In genomic region chr19:6807291-6807690, GRCh38 we compare ENCODE assay signal across 26 cellular contexts. TPM values are rescaled to one million over a fixed set of nuclear protein-coding genes. Genes with fewer than 3 reads are reported as not detected.
"Had no signal": no experiment of that assay in that cellular context is flagged by ENCODE, and none has a peak within 500 bp of the region (broad histone marks: within the 10 kb centered on the region; RNA-seq: fewer than 3 reads in every experiment).

No MANE protein-coding gene starts in this region.

- DNase-seq: activated CD4-positive, alpha-beta T cell treated with anti-CD3 and anti-CD28 coated beads, Interleukin-2, amount 50 U/mL, for 48 hours; activated CD8-positive, alpha-beta memory T cell treated with anti-CD3 and anti-CD28 coated beads for 24 hours; activated effector memory CD4-positive, alpha-beta T cell treated with anti-CD3 and anti-CD28 coated beads, Interleukin-2, amount 50 U/mL, for 16 hours; activated naive CD4-positive, alpha-beta T cell treated with anti-CD3 and anti-CD28 coated beads, Interleukin-2, amount 10 ng/mL, durations not matched to agents 7 days and 5 days; cerebellar nuclear complex; colonic mucosa; effector CD8-positive, alpha-beta T cell; esophagus squamous epithelium; foreskin melanocyte; left cardiac atrium; left ventricle myocardium superior; ovary; stimulated activated CD4-positive, alpha-beta T cell treated with anti-CD3 and anti-CD28 coated beads, Interleukin-12 subunit alpha, Interleukin-12 subunit beta, amount 100 ng/mL, for 4 hours; stimulated activated CD4-positive, alpha-beta T cell treated with anti-CD3 and anti-CD28 coated beads, Interleukin-4, amount 100 ng/mL, for 1 hour; stomach; T1000; tibial artery; upper lobe of right lung; WERI-Rb-1 had no signal

- H3K27ac Mint-ChIP-seq: activated naive CD4-positive, alpha-beta T cell treated with anti-CD3 and anti-CD28 coated beads, Interleukin-2, amount 10 ng/mL, durations not matched to agents 7 days and 5 days; progenitor cell of endocrine pancreas had no signal

- H3K36me3 ChIP-seq: colonic mucosa, esophagus squamous epithelium, ovary, stomach, suprapubic skin, tibial artery, upper lobe of right lung, WERI-Rb-1 had no signal

- H3K27me3 ChIP-seq: colonic mucosa, ovary, suprapubic skin, upper lobe of right lung had no signal

- H3K27ac ChIP-seq: colonic mucosa, epithelial cell of prostate, esophagus squamous epithelium, ovary, skin epidermis, stomach, suprapubic skin, tibial artery, upper lobe of right lung, WERI-Rb-1 had no signal

- ATAC-seq: activated CD4-positive, CD25-positive, alpha-beta regulatory T cell treated with anti-CD3 and anti-CD28 coated beads, Interleukin-2, amount 50 U/mL, for 24 hours; left cardiac atrium; left ventricle myocardium superior; sciatic nerve; upper lobe of right lung had no signal

- H3K27me3 Mint-ChIP-seq: activated naive CD4-positive, alpha-beta T cell treated with anti-CD3 and anti-CD28 coated beads, Interleukin-2, amount 10 ng/mL, durations not matched to agents 7 days and 5 days had no signal

- H3K4me3 ChIP-seq: colonic mucosa, esophagus squamous epithelium, ovary, skin epidermis, stomach, suprapubic skin, tibial artery, upper lobe of right lung had no signal

- H3K4me3 Mint-ChIP-seq: activated naive CD4-positive, alpha-beta T cell treated with anti-CD3 and anti-CD28 coated beads, Interleukin-2, amount 10 ng/mL, durations not matched to agents 7 days and 5 days had no signal

- H3K4me1 ChIP-seq: colonic mucosa, suprapubic skin, tibial artery, upper lobe of right lung had no signal

- H3K9me3 ChIP-seq: colonic mucosa, ovary, stomach, suprapubic skin, tibial artery, upper lobe of right lung had no signal

RNA-seq across cellular contexts. Expression of gene VAV1, which starts 34.8 kb away (rescaled TPM):
- total RNA-seq: progenitor cell of endocrine pancreas had no signal
- polyA plus RNA-seq: neural cell had no signal
